27 cellular contexts compared by ENCODE assay signal in genomic region chr12:126040307-126040706, GRCh38.
DNase-seq lines count a peak whose midpoint lies in the region; ATAC-seq, FAIRE-seq and TF ChIP-seq lines count a peak whose summit lies in the region.
"Had no signal": no experiment of that assay in that cellular context is flagged by ENCODE, and none has a peak within 500 bp of the region (broad histone marks: within the 10 kb centered on the region; RNA-seq: fewer than 3 reads in every experiment).

No MANE protein-coding gene starts in this region.

- H3F3A ChIP-seq in MM.1S (ENCODE audit: insufficient read depth, low read length) (no peaks in the 10 kb centered on the region), GM23248 (ENCODE audit: insufficient read depth) (no peaks in the 10 kb centered on the region)

- peaks cover 4% of the 10 kb centered on the region for H3K27me3 Mint-ChIP-seq in CD4-positive, alpha-beta T cell
- H3K27me3 Mint-ChIP-seq: CD4-positive, CD25-positive, alpha-beta regulatory T cell; CD8-positive, alpha-beta memory T cell had no signal

- intact Hi-C loops in psoas muscle (cut with DNase I), result no loop called here
- intact Hi-C loops in CD4-positive, alpha-beta T cell (cut with DNase I, micrococcal nuclease), result no loop called here

- peak; percentile 27 for DNase-seq in HT1080 (ENCODE audit: low read depth)
- DNase-seq in MM.1S, result peak; percentile 6
- DNase-seq in RPMI8226, result peak; percentile 54
- DNase-seq in urothelium cell line (ENCODE audit: low spot score), result peak; percentile 10
- DNase-seq in psoas muscle, result no peak
- DNase-seq in OCI-M2 (lab: John Stamatoyannopoulos, UW; ENCODE audit: unreplicated experiment), result no peak
- no peak for DNase-seq in CD4-positive, alpha-beta T cell
- DNase-seq in GM23248, result no peak
- DNase-seq: 8988T; ACHN; BE2C; C1 segment of cervical spinal cord; CD4-positive, CD25-positive, alpha-beta regulatory T cell; CD8-positive, alpha-beta memory T cell; COR-L47; DMS 273 treated with DMSO at 0.1 percent for 48 hours; DMS153; DMS53; DMS79; DND-41; EL; GDM1 had no signal

- H3K9me2 ChIP-seq in MM.1S (replicated peaks; ENCODE audit: insufficient read depth, low read length) (no peaks in the 10 kb centered on the region), GM23248 (ENCODE audit: insufficient read depth) (no peaks in the 10 kb centered on the region)

- H3K27ac ChIP-seq in MM.1S (ENCODE audit: low read length), result no peak overlapping the region
- H3K27ac ChIP-seq in psoas muscle, result no peak overlapping the region
- H3K27ac ChIP-seq in CD4-positive, alpha-beta T cell (ENCODE audit: low read depth, low read length), result no peak overlapping the region
- no peak overlapping the region for H3K27ac ChIP-seq in GM23248
- H3K27ac ChIP-seq: BLaER1 had no signal

- TF ChIP-seq CTCF in MM.1S (IDR thresholded peaks at IDR 0.05; ENCODE audit: low read length) (no peak), psoas muscle (IDR thresholded peaks at IDR 0.05) (no peak)
- TF ChIP-seq CTCF in CD4-positive, alpha-beta T cell (IDR thresholded peaks at IDR 0.05), result no peak

- H3K4me3 ChIP-seq in MM.1S (ENCODE audit: low read length) (no peak overlapping the region), psoas muscle (no peak overlapping the region), GM23248 (no peak overlapping the region)
- H3K4me3 ChIP-seq: BLaER1 had no signal

- FAIRE-seq in urothelium cell line (lab: Jason Lieb, UNC), result no peak
- FAIRE-seq: A204.1, GM12891, GM19239 had no signal

- H3K9me3 Mint-ChIP-seq in CD4-positive, alpha-beta T cell, result peaks cover 7% of the 10 kb centered on the region

- H3K4me1 Mint-ChIP-seq in CD4-positive, alpha-beta T cell (ENCODE audit: low read depth), result no peaks in the 10 kb centered on the region
- H3K4me1 Mint-ChIP-seq: CD14-positive monocyte; CD4-positive, CD25-positive, alpha-beta regulatory T cell; CD8-positive, alpha-beta memory T cell had no signal

- H4K20me1 ChIP-seq in MM.1S (ENCODE audit: insufficient read depth, low read length), result no peaks in the 10 kb centered on the region
- H4K20me1 ChIP-seq in GM23248 (ENCODE audit: insufficient read depth), result no peaks in the 10 kb centered on the region
- H4K20me1 ChIP-seq: BLaER1 had no signal

- WGBS in psoas muscle, 3 donors, result 78 to 82% (median 79%) methylated on average over 5 of the region's 5 CpGs
- 12 to 16% methylated on average over 5 of the region's 5 CpGs for WGBS in GM23248 (ENCODE audit: low coverage in 1 of 2, low lambda C conversion rate in 2 of 2, missing lambda C conversion rate in 2 of 2), 2 experiments

- H2AFZ ChIP-seq in MM.1S (ENCODE audit: low read length) (no peak overlapping the region), GM23248 (no peak overlapping the region)

- POLR2A ChIA-PET in CD4-positive, alpha-beta T cell (lab: Charles Lee), result no interaction called here

- H3K79me2 ChIP-seq in MM.1S (ENCODE audit: low read length) (no peaks in the 10 kb centered on the region), GM23248 (ENCODE audit: insufficient read depth) (no peaks in the 10 kb centered on the region)

- H3K9ac ChIP-seq in MM.1S (ENCODE audit: low read length) (no peak overlapping the region), GM23248 (no peak overlapping the region)
- H3K9ac ChIP-seq: BLaER1 had no signal

- H3K9me3 ChIP-seq in MM.1S (replicated peaks; ENCODE audit: insufficient read depth, low read length), result no peaks in the 10 kb centered on the region
- no peaks in the 10 kb centered on the region for H3K9me3 ChIP-seq in psoas muscle
- no peaks in the 10 kb centered on the region for H3K9me3 ChIP-seq in CD4-positive, alpha-beta T cell (ENCODE audit: control insufficient read depth, low read length)
- no peaks in the 10 kb centered on the region for H3K9me3 ChIP-seq in GM23248 (ENCODE audit: low read depth)
- H3K9me3 ChIP-seq: BE2C had no signal

- H3K36me3 Mint-ChIP-seq in CD4-positive, alpha-beta T cell (ENCODE audit: low read depth), result no peaks in the 10 kb centered on the region
- H3K36me3 Mint-ChIP-seq: CD14-positive monocyte; CD4-positive, CD25-positive, alpha-beta regulatory T cell; CD8-positive, alpha-beta memory T cell had no signal

- ATAC-seq in psoas muscle, result no peak
- no peak for ATAC-seq in CD4-positive, alpha-beta T cell (ENCODE audit: poor library complexity)

- CTCF ChIA-PET in CD4-positive, alpha-beta T cell (lab: Charles Lee), result no interaction called here

- no peaks in the 10 kb centered on the region for H3K27me3 ChIP-seq in MM.1S (replicated peaks; ENCODE audit: insufficient read depth, low read length)
- no peaks in the 10 kb centered on the region for H3K27me3 ChIP-seq in psoas muscle (ENCODE audit: insufficient read depth in 3 of 3, low read length in 2 of 3)
- no peaks in the 10 kb centered on the region for H3K27me3 ChIP-seq in CD4-positive, alpha-beta T cell (ENCODE audit: control insufficient read depth, insufficient read depth, low read length)
- no peaks in the 10 kb centered on the region for H3K27me3 ChIP-seq in GM23248 (replicated peaks; ENCODE audit: insufficient read depth)
- H3K27me3 ChIP-seq: BE2C, BLaER1 had no signal

- no peaks in the 10 kb centered on the region for H3K4me1 ChIP-seq in MM.1S (ENCODE audit: low read length)
- H3K4me1 ChIP-seq in psoas muscle, result no peaks in the 10 kb centered on the region
- no peaks in the 10 kb centered on the region for H3K4me1 ChIP-seq in GM23248 (ENCODE audit: insufficient read depth)
- H3K4me1 ChIP-seq: BE2C, BLaER1 had no signal

- H3K4me2 ChIP-seq in MM.1S (ENCODE audit: low read depth, low read length) (no peak overlapping the region), GM23248 (ENCODE audit: unreplicated experiment) (no peak overlapping the region)
- H3K4me2 ChIP-seq: BLaER1 had no signal

- H3K4me3 Mint-ChIP-seq in CD4-positive, alpha-beta T cell, result no peak overlapping the region
- H3K4me3 Mint-ChIP-seq: CD14-positive monocyte; CD4-positive, CD25-positive, alpha-beta regulatory T cell; CD8-positive, alpha-beta memory T cell had no signal

- H3K36me3 ChIP-seq in MM.1S (replicated peaks; ENCODE audit: insufficient read depth, low read length) (no peaks in the 10 kb centered on the region), psoas muscle (ENCODE audit: insufficient read depth in 1 of 2, low read depth in 1 of 2) (no peaks in the 10 kb centered on the region), GM23248 (ENCODE audit: low read depth) (no peaks in the 10 kb centered on the region)
- H3K36me3 ChIP-seq: BE2C, BLaER1 had no signal

- no peak overlapping the region for H3K27ac Mint-ChIP-seq in CD4-positive, alpha-beta T cell
- H3K27ac Mint-ChIP-seq: CD4-positive, CD25-positive, alpha-beta regulatory T cell; CD8-positive, alpha-beta memory T cell had no signal

- in situ Hi-C loops in GM23248 (cut with MboI), result no loop called here

Comparison
In these comparisons a context has a peak if more than half of its experiments do, and no peak if none do; other contexts are left out.
1. DNase-seq: peak in HT1080 (single experiment), MM.1S (single experiment), RPMI8226 (single experiment) and urothelium cell line (single experiment); none in psoas muscle (0 of 2), OCI-M2 (single experiment), CD4-positive, alpha-beta T cell (0 of 10) and GM23248 (single experiment).